Comparison of ENCODE assay signal across 8 cellular contexts in genomic region chr14:65414961-65415589, GRCh38. TPM values are rescaled to one million over a fixed set of nuclear protein-coding genes. Genes with fewer than 3 reads are reported as not detected.
A peak's percentile ranks its signal among the peaks of the same experiment; 100 is the strongest.
DNase-seq lines count a peak whose midpoint lies in the region; ATAC-seq and TF ChIP-seq lines count a peak whose summit lies in the region.

No MANE protein-coding gene starts in this region.

- H3K4me3 Mint-ChIP-seq in HFFc6: peak overlapping the region; percentile 97

- no peaks in the 10 kb centered on the region for H3K36me3 Mint-ChIP-seq in HFFc6 (ENCODE audit: low read depth)

- peak overlapping the region; percentile 98 for H3K9ac ChIP-seq in SU-DHL-6 (ENCODE audit: low read length)

- peaks cover 17% of the 10 kb centered on the region for H3F3A ChIP-seq in SU-DHL-6 (ENCODE audit: insufficient read depth)

- H3K27ac ChIP-seq in SU-DHL-6 (ENCODE audit: low read depth, low read length): peak overlapping the region; percentile 87; the same call in 1 of the 2 replicates

- no peaks in the 10 kb centered on the region for H3K27me3 ChIP-seq in SU-DHL-6 (ENCODE audit: low read length)

- H3K4me2 ChIP-seq in SU-DHL-6 (ENCODE audit: low read depth, low read length, poor library complexity, severe bottlenecking): peak overlapping the region; percentile 69

- DNase-seq in NCI-H510A treated with DMSO at 0.1 percent for 48 hours (lab: John Stamatoyannopoulos, UW): peak; percentile 32
- DNase-seq in NCI-H510A (lab: John Stamatoyannopoulos, UW): no peak
- DNase-seq in HFFc6: peak; percentile 44
- peak; percentile 76 for DNase-seq in fibroblast of the aortic adventitia (ENCODE audit: low read depth)
- peak; percentile 26 for DNase-seq in smooth muscle cell of the brain vasculature (ENCODE audit: low read depth, low spot score)

- peaks cover 5% of the 10 kb centered on the region; the same call in 1 of the 2 replicates for H3K27me3 Mint-ChIP-seq in HFFc6 (ENCODE audit: insufficient read depth)

- peaks cover 23% of the 10 kb centered on the region for H4K20me1 ChIP-seq in SU-DHL-6 (ENCODE audit: low read depth, low read length)

- ATAC-seq in GM19351 (IDR thresholded peaks at IDR 0.05; ENCODE audit: unreplicated experiment): no peak
- ATAC-seq in GM19328 (IDR thresholded peaks at IDR 0.05; ENCODE audit: unreplicated experiment): no peak

- no peaks in the 10 kb centered on the region for H3K9me2 ChIP-seq in SU-DHL-6 (replicated peaks; ENCODE audit: insufficient read depth, low read length)

- H2AFZ ChIP-seq in SU-DHL-6 (ENCODE audit: low read depth, low read length, severe bottlenecking): no peak overlapping the region

- no peaks in the 10 kb centered on the region for H3K9me3 ChIP-seq in SU-DHL-6 (ENCODE audit: insufficient read depth, low read length)

- H3K9me3 Mint-ChIP-seq in HFFc6: no peaks in the 10 kb centered on the region

- H3K4me3 ChIP-seq in SU-DHL-6 (ENCODE audit: insufficient read depth, low read length, poor library complexity, severe bottlenecking) (peak overlapping the region; percentile 95), fibroblast of the aortic adventitia (ENCODE audit: low read depth, low read length) (peak overlapping the region; percentile 75)

- TF ChIP-seq CTCF in HFFc6 (IDR thresholded peaks at IDR 0.05) (peak; percentile 82), SU-DHL-6 (IDR thresholded peaks at IDR 0.05; ENCODE audit: insufficient read depth, low read length, poor library complexity, severe bottlenecking) (peak; percentile 77), fibroblast of the aortic adventitia (IDR thresholded peaks at IDR 0.05; ENCODE audit: insufficient read depth, low read length) (peak; percentile 49)

- H3K4me1 Mint-ChIP-seq in HFFc6 (ENCODE audit: low read depth): peaks cover 45% of the 10 kb centered on the region

- H3K27ac Mint-ChIP-seq in HFFc6: no peak overlapping the region

- no peaks in the 10 kb centered on the region; the same call in 1 of the 2 replicates for H3K36me3 ChIP-seq in SU-DHL-6 (ENCODE audit: low read length)

- H3K79me2 ChIP-seq in SU-DHL-6 (ENCODE audit: insufficient read depth, low read length): peaks cover 72% of the 10 kb centered on the region

RNA-seq across cellular contexts. Expression of gene FUT8, which starts 2.5 kb away (rescaled TPM):
- 10 to 100 TPM; 59.5 to 70.4 (median 63.8) TPM for total RNA-seq in HFFc6 (2021; fragmentation: NEBNext Ultra II Directional; extraction: Animal tissue kit (Norgen Biotek cat#: 25700))
- total RNA-seq in fibroblast of the aortic adventitia (ENCODE audit: low replicate concordance): 119 and 165 TPM in 2 replicates
